In the genomic region with DNA sequence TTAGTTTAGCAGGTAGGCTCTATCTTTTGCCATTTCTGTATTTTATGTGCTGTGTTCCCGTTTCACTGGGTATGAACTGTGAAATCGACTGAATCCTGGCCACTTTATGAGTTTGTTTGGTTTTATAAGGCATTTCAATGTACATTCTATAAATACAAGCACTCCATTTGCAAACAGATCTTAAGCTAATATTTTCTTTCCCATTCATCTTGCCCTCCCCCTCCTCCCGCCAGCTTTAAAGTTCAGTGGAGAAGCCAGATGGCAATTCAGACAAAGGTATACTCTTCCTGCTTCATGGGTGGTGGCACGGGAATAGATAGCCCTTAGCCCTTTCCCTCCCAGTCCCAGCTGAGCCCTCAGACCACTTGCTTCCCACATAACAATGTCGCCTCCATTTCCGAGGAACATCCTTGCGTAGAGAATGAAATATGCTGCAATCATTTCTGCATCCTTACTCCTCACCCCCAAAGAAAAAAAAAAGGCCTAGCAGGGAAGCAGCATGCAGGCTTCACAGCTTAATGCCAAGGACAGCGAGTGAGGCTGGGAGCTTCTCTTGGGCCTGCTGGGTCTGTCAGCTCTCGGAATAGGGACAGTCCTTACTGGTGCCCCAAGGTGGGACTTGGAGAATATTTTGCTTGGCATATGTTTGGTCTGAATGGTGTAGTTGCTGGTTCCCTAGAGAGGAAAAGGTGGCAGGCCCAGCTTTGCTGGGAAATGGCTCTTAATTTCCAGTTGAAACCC, we compare ENCODE assay signal across 9 cellular contexts. TPM values are rescaled to one million over a fixed set of nuclear protein-coding genes. Genes with fewer than 3 reads are reported as not detected.
A peak's percentile ranks its signal among the peaks of the same experiment; 100 is the strongest.
DNase-seq lines count a peak whose midpoint lies in the region; ATAC-seq, FAIRE-seq and TF ChIP-seq lines count a peak whose summit lies in the region.
"Had no signal": no experiment of that assay in that cellular context is flagged by ENCODE, and none has a peak within 500 bp of the region (broad histone marks: within the 10 kb centered on the region; RNA-seq: fewer than 3 reads in every experiment).

No MANE protein-coding gene starts in this region.

- H3K9ac ChIP-seq in K562 (ENCODE audit: insufficient read depth in 1 of 2, low read depth in 2 of 2, low read length in 2 of 2), result no peak overlapping the region

- DNase-seq in G401 (ENCODE audit: low spot score) (peak; percentile 53), NCI-H2081 treated with DMSO at 0.1 percent for 48 hours (lab: John Stamatoyannopoulos, UW) (peak; percentile 82), K562 (ENCODE audit: extremely low read depth in 1 of 4, low spot score in 3 of 4) (no peak), anterior cingulate cortex (lab: John Stamatoyannopoulos, UW) (no peak), NCI-H446 treated with DMSO at 0.1 percent for 48 hours (lab: John Stamatoyannopoulos, UW) (no peak)
- DNase-seq: effector CD4-positive, alpha-beta T cell; stimulated activated CD4-positive, alpha-beta T cell treated with anti-CD3 and anti-CD28 coated beads, Interleukin-15, amount 100 ng/mL, for 24 hours had no signal

- H3K27me3 ChIP-seq in K562 (ENCODE audit: control insufficient read depth in 2 of 2, insufficient read depth in 2 of 2, low read length in 2 of 2) (no peaks in the 10 kb centered on the region), neutrophil (no peaks in the 10 kb centered on the region)

- no peak for TF ChIP-seq POLR2A in K562 (conservative IDR thresholded peaks at IDR 0.05)

- H2AFZ ChIP-seq in K562 (ENCODE audit: low read depth, low read length), result no peak overlapping the region

- 81% methylated on average over 3 of the region's 9 CpGs for WGBS in K562 (ENCODE audit: insufficient coverage, low coverage, missing lambda C conversion rate)

- ATAC-seq in K562, result no peak
- no peak for ATAC-seq in GM18909 (IDR thresholded peaks at IDR 0.05; ENCODE audit: poor library complexity, unreplicated experiment)

- POLR2A ChIA-PET in K562 (lab: Yijun Ruan, JAX), result interaction anchor here (0.6 to 1.3 kb wide), 4 partner anchors 10 to 142 kb away, joined by 3 read pairs; no protein-coding TSS in a partner anchor

- TF ChIP-seq CTCF in K562 (IDR thresholded peaks at IDR 0.05 in 2 of 3, conservative IDR thresholded peaks at IDR 0.05 in 1 of 3; ENCODE audit: insufficient read depth in 2 of 3, low read depth in 1 of 3, low read length in 3 of 3) (no peak), neutrophil (IDR thresholded peaks at IDR 0.05) (no peak)

- TF ChIP-seq RAD21 in K562 (CRISPR knock-in tag; conservative IDR thresholded peaks at IDR 0.05 in 1 of 2, IDR thresholded peaks at IDR 0.05 in 1 of 2), result no peak

- H3K27ac ChIP-seq in K562 (ENCODE audit: extremely low read depth, low read depth, low read length) (no peak overlapping the region), neutrophil (peak overlapping the region; percentile 30)

- CTCF ChIA-PET in K562 (lab: Yijun Ruan, JAX; ENCODE audit: low intra/inter-chr PET ratio), result no interaction called here

- in situ Hi-C loops in G401 (cut with HindIII; ENCODE audit: low sequenced_read_pairs) (no loop called here), K562 (cut with MboI) (no loop called here)

- no peak for TF ChIP-seq EP300 in K562 (IDR thresholded peaks at IDR 0.05; ENCODE audit: low read length)

- H3K9me3 ChIP-seq in K562 (replicated peaks; ENCODE audit: control insufficient read depth, insufficient read depth, low read depth, low read length), result no peaks in the 10 kb centered on the region
- H3K9me3 ChIP-seq in neutrophil, result no peaks in the 10 kb centered on the region

- no peaks in the 10 kb centered on the region for H4K20me1 ChIP-seq in K562 (replicated peaks; ENCODE audit: control insufficient read depth, insufficient read depth, low read length)

- no peak overlapping the region for H3K4me3 ChIP-seq in K562
- H3K4me3 ChIP-seq in neutrophil (ENCODE audit: low read depth in 1 of 2, low read length in 1 of 2), result no peak overlapping the region

- no peaks in the 10 kb centered on the region for H3K9me1 ChIP-seq in K562 (ENCODE audit: control insufficient read depth, insufficient read depth, low read length)

- BruUV-seq in K562 (replicated peaks; lab: Mats Ljungman, UMichigan), result TSS peak; percentile 33

- H3K4me1 ChIP-seq in K562 (replicated peaks in 1 of 2; ENCODE audit: control insufficient read depth in 2 of 2, insufficient read depth in 2 of 2, low read length in 2 of 2) (no peaks in the 10 kb centered on the region; a peak in 2 of 5 replicates), neutrophil (ENCODE audit: control insufficient read depth in 1 of 2, insufficient read depth in 1 of 2, low read depth in 1 of 2, low read length in 1 of 2) (peaks cover 55 to 59% of the 10 kb centered on the region in 2 experiments)

- intact Hi-C loops in K562 (cut with micrococcal nuclease), result no loop called here

- no peak overlapping the region for H3K4me2 ChIP-seq in K562 (ENCODE audit: insufficient read depth, low read length)

- H3K36me3 ChIP-seq in K562 (ENCODE audit: control insufficient read depth, insufficient read depth, low read length) (peaks cover 44% of the 10 kb centered on the region), neutrophil (peaks cover 61% of the 10 kb centered on the region)

- no peak for FAIRE-seq in K562 (lab: Jason Lieb, UNC)

- H3K79me2 ChIP-seq in K562 (ENCODE audit: control insufficient read depth, insufficient read depth, low read length), result no peaks in the 10 kb centered on the region

TF ChIP-seq in K562, 482 proteins besides CTCF, POLR2A, EP300 and RAD21 (continues in another document):
- TF ChIP-seq ZNF551 (CRISPR knock-in tag; IDR thresholded peaks at IDR 0.05), result no peak
- no peak for TF ChIP-seq ZNF431 (CRISPR knock-in tag; IDR thresholded peaks at IDR 0.05)
- TF ChIP-seq ZNF165 (CRISPR knock-in tag; IDR thresholded peaks at IDR 0.05; ENCODE audit: borderline replicate concordance), result no peak
- no peak for TF ChIP-seq FOXA1 (IDR thresholded peaks at IDR 0.05; ENCODE audit: borderline replicate concordance)
- no peak for TF ChIP-seq RFX7 (CRISPR knock-in tag; IDR thresholded peaks at IDR 0.05)
- TF ChIP-seq FOXA3 (CRISPR knock-in tag; conservative IDR thresholded peaks at IDR 0.05 in 1 of 2, IDR thresholded peaks at IDR 0.05 in 1 of 2), result no peak
- TF ChIP-seq MYC (IDR thresholded peaks at IDR 0.05; ENCODE audit: low read depth, low read length), result no peak
- no peak for TF ChIP-seq MYC (CRISPR knock-in tag; IDR thresholded peaks at IDR 0.05; ENCODE audit: borderline replicate concordance, low read depth)

RNA-seq across cellular contexts. Expression of gene SRSF5, which starts 52.8 kb away (rescaled TPM):
- total RNA-seq in G401 (2014; rRNA removed; shearing (Covaris generic)), result 72.9 and 81.0 TPM in 2 replicates
- 534 and 1,085 TPM in 2 replicates for total RNA-seq in K562 (2011; cell fraction: chromatin; rRNA removed; ENCODE audit: low replicate concordance)
- total RNA-seq in K562 (2011; cell fraction: nucleolus; rRNA removed), result 300 and 319 TPM in 2 replicates
- 439 and 450 TPM in 2 replicates for total RNA-seq in K562 (2011; cell fraction: nucleoplasm; rRNA removed)
- 163 and 213 TPM in 2 replicates for total RNA-seq in K562 (2014; rRNA removed)
- 167 and 172 TPM in 2 replicates for total RNA-seq in K562 (2014; rRNA removed; fragmentation: Illumina TruSeq; extraction: Trizol)
- 185 and 196 TPM in 2 replicates for total RNA-seq in K562 (2015; rRNA removed; fragmentation: Illumina TruSeq; extraction: Trizol)
- total RNA-seq in K562 (2021), result 174 and 212 TPM in 2 replicates
- polyA plus RNA-seq in K562 (2011; rRNA removed), result 203 and 226 TPM in 2 replicates
- polyA plus RNA-seq in K562 (2011; cell fraction: cytosol; rRNA removed), result 64.7 and 120 TPM in 2 replicates
- 1,168 and 1,542 TPM in 2 replicates for polyA plus RNA-seq in K562 (2011; cell fraction: nucleus; rRNA removed)
- 165 and 333 TPM in 2 replicates for polyA plus RNA-seq in K562 (2012)
- 249 and 254 TPM in 2 replicates for polyA plus RNA-seq in K562 (2014; fragmentation: Illumina TruSeq; extraction: Trizol)
- 100 to 1,000 TPM; 108 to 206 TPM for polyA plus RNA-seq in K562 (2014; fragmentation: Nextera tagmentation; extraction: Ambion mirVana)
- 422 and 460 TPM in 2 replicates for polyA plus RNA-seq in K562 (2014; rRNA removed)
- 250 and 276 TPM in 2 replicates for polyA minus RNA-seq in K562 (2011; rRNA and poly(A)+ RNA removed)
- polyA minus RNA-seq in K562 (2011; cell fraction: cytosol; rRNA and poly(A)+ RNA removed), result 85.8 and 96.5 TPM in 2 replicates
- polyA minus RNA-seq in K562 (2011; cell fraction: nucleus; rRNA and poly(A)+ RNA removed), result 287 and 539 TPM in 2 replicates

Comparison
In these comparisons a context has a peak if more than half of its experiments do, and no peak if none do; other contexts are left out.
1. DNase-seq: peak in G401 (single experiment) and NCI-H2081 treated with DMSO at 0.1 percent for 48 hours (single experiment); none in K562 (0 of 4), anterior cingulate cortex (0 of 58) and NCI-H446 treated with DMSO at 0.1 percent for 48 hours (single experiment).